Comparison of ENCODE assay signal across 24 cellular contexts in genomic region chr2:23107341-23107941, GRCh38.
"Had no signal": no experiment of that assay in that cellular context is flagged by ENCODE, and none has a peak within 500 bp of the region (broad histone marks: within the 10 kb centered on the region; RNA-seq: fewer than 3 reads in every experiment).

No MANE protein-coding gene starts in this region.

- H3K4me3 Mint-ChIP-seq: activated CD4-positive, alpha-beta memory T cell treated with anti-CD3 and anti-CD28 coated beads, Interleukin-2, amount 10 ng/mL, durations not matched to agents 7 days and 5 days; activated CD8-positive, alpha-beta memory T cell treated with anti-CD3 and anti-CD28 coated beads, Interleukin-2, amount 10 ng/mL, durations not matched to agents 7 days and 5 days; activated T-cell treated with anti-CD3 and anti-CD28 coated beads, Interleukin-2, amount 50 U/mL, for 24 hours; brain; mesothelial cell of epicardium; nephron progenitor cell; T-helper 2 cell treated with Interferon-gamma antibody and Interleukin-4, amounts not matched to agents 5 μg/mL and 100 μg/mL, for 36 hours; WTC11 had no signal

- H3K4me3 ChIP-seq: lung, thyroid gland had no signal

- H3K27me3 ChIP-seq: foreskin keratinocyte, thyroid gland had no signal

- ATAC-seq: activated CD8-positive, alpha-beta memory T cell treated with anti-CD3 and anti-CD28 coated beads, Interleukin-2, amount 10 ng/mL, durations not matched to agents 7 days and 5 days; foreskin keratinocyte; left lobe of liver; WTC11 had no signal

- H3K36me3 Mint-ChIP-seq: activated CD8-positive, alpha-beta memory T cell treated with anti-CD3 and anti-CD28 coated beads, Interleukin-2, amount 10 ng/mL, durations not matched to agents 7 days and 5 days; brain; mesothelial cell of epicardium; WTC11 had no signal

- H3K27ac ChIP-seq: foreskin keratinocyte, thyroid gland had no signal

- H3K27ac Mint-ChIP-seq: activated CD4-positive, alpha-beta memory T cell treated with anti-CD3 and anti-CD28 coated beads, Interleukin-2, amount 10 ng/mL, durations not matched to agents 7 days and 5 days; activated CD8-positive, alpha-beta memory T cell treated with anti-CD3 and anti-CD28 coated beads, Interleukin-2, amount 10 ng/mL, durations not matched to agents 7 days and 5 days; activated T-cell treated with anti-CD3 and anti-CD28 coated beads, Interleukin-2, amount 50 U/mL, for 24 hours; activated T-helper 2 cell treated with anti-CD3 and anti-CD28 coated beads, Interferon-gamma antibody, Interleukin-2, Interleukin-4, amounts not matched to agents 10 μg/mL and 5 μg/mL and 100 μg/mL, durations not matched to agents 14 hours and 24 hours and 36 hours; mesothelial cell of epicardium; nephron progenitor cell; T-helper 2 cell treated with Interferon-gamma antibody and Interleukin-4, amounts not matched to agents 5 μg/mL and 100 μg/mL, for 36 hours; WTC11 had no signal

- H3K9me3 ChIP-seq: thyroid gland had no signal

- H3K9me3 Mint-ChIP-seq: activated CD4-positive, alpha-beta memory T cell treated with anti-CD3 and anti-CD28 coated beads, Interleukin-2, amount 10 ng/mL, durations not matched to agents 7 days and 5 days; activated T-cell treated with anti-CD3 and anti-CD28 coated beads, Interleukin-2, amount 50 U/mL, for 24 hours; activated T-helper 2 cell treated with anti-CD3 and anti-CD28 coated beads, Interferon-gamma antibody, Interleukin-2, Interleukin-4, amounts not matched to agents 10 μg/mL and 5 μg/mL and 100 μg/mL, durations not matched to agents 14 hours and 24 hours and 36 hours; T-helper 2 cell treated with Interferon-gamma antibody and Interleukin-4, amounts not matched to agents 5 μg/mL and 100 μg/mL, for 36 hours had no signal

- H3K27me3 Mint-ChIP-seq: activated CD4-positive, alpha-beta memory T cell treated with anti-CD3 and anti-CD28 coated beads, Interleukin-2, amount 10 ng/mL, durations not matched to agents 7 days and 5 days; activated CD8-positive, alpha-beta memory T cell treated with anti-CD3 and anti-CD28 coated beads, Interleukin-2, amount 10 ng/mL, durations not matched to agents 7 days and 5 days; activated T-cell treated with anti-CD3 and anti-CD28 coated beads, Interleukin-2, amount 50 U/mL, for 24 hours had no signal

- DNase-seq: activated CD4-positive, alpha-beta memory T cell treated with anti-CD3 and anti-CD28 coated beads, Interleukin-2, amount 10 ng/mL, durations not matched to agents 7 days and 5 days; activated CD4-positive, alpha-beta T cell treated with anti-CD3 and anti-CD28 coated beads for 4 hours; activated CD8-positive, alpha-beta memory T cell treated with anti-CD3 and anti-CD28 coated beads, Interleukin-2, amount 10 ng/mL, durations not matched to agents 7 days and 5 days; activated naive CD4-positive, alpha-beta T cell treated with Interleukin-2 at 50 U/mL for 16 hours; activated T-cell treated with anti-CD3 and anti-CD28 coated beads, Interleukin-2, amount 50 U/mL, for 24 hours; anterior cingulate cortex; caudate nucleus; foreskin keratinocyte; glutamatergic neuron; hippocampal formation; islet precursor cell; nephron progenitor cell; nucleus accumbens; posterior cingulate gyrus; stimulated activated CD8-positive, alpha-beta memory T cell treated with anti-CD3 and anti-CD28 coated beads, Interleukin-4, amount 100 ng/mL, for 48 hours; stimulated activated naive CD4-positive, alpha-beta T cell; thyroid gland had no signal

- H3K36me3 ChIP-seq: thyroid gland had no signal

- H3K4me1 Mint-ChIP-seq: activated CD4-positive, alpha-beta memory T cell treated with anti-CD3 and anti-CD28 coated beads, Interleukin-2, amount 10 ng/mL, durations not matched to agents 7 days and 5 days; activated CD8-positive, alpha-beta memory T cell treated with anti-CD3 and anti-CD28 coated beads, Interleukin-2, amount 10 ng/mL, durations not matched to agents 7 days and 5 days; nephron progenitor cell had no signal

- H3K4me1 ChIP-seq: foreskin keratinocyte, thyroid gland had no signal
